ENCODE assay signal across 1 cellular context in the genomic region with DNA sequence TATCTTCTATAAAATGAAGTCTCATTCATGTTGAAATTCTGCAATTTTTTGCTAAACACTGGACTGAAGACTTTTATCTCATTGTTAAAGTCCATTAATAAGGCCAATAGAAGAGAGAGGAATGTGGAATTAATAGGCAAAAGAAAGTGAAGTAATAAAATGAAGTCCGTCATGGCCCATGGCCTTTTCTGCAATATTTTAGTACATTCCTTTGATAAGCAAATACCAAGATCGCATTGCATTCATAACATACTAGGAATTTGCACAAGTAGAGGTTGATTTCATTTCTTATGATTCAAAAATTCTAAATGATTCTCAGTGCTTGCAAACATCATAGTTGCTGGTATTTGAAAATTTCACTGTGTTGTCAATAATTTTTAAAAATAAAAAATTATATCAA.
TF ChIP-seq lines count a peak whose summit lies in the region.

No MANE protein-coding gene starts in this region.

TF ChIP-seq in HepG2, 621 proteins besides CTCF, POLR2A, EP300 and RAD21 (continued from another document):
- TF ChIP-seq, protein P1, sequence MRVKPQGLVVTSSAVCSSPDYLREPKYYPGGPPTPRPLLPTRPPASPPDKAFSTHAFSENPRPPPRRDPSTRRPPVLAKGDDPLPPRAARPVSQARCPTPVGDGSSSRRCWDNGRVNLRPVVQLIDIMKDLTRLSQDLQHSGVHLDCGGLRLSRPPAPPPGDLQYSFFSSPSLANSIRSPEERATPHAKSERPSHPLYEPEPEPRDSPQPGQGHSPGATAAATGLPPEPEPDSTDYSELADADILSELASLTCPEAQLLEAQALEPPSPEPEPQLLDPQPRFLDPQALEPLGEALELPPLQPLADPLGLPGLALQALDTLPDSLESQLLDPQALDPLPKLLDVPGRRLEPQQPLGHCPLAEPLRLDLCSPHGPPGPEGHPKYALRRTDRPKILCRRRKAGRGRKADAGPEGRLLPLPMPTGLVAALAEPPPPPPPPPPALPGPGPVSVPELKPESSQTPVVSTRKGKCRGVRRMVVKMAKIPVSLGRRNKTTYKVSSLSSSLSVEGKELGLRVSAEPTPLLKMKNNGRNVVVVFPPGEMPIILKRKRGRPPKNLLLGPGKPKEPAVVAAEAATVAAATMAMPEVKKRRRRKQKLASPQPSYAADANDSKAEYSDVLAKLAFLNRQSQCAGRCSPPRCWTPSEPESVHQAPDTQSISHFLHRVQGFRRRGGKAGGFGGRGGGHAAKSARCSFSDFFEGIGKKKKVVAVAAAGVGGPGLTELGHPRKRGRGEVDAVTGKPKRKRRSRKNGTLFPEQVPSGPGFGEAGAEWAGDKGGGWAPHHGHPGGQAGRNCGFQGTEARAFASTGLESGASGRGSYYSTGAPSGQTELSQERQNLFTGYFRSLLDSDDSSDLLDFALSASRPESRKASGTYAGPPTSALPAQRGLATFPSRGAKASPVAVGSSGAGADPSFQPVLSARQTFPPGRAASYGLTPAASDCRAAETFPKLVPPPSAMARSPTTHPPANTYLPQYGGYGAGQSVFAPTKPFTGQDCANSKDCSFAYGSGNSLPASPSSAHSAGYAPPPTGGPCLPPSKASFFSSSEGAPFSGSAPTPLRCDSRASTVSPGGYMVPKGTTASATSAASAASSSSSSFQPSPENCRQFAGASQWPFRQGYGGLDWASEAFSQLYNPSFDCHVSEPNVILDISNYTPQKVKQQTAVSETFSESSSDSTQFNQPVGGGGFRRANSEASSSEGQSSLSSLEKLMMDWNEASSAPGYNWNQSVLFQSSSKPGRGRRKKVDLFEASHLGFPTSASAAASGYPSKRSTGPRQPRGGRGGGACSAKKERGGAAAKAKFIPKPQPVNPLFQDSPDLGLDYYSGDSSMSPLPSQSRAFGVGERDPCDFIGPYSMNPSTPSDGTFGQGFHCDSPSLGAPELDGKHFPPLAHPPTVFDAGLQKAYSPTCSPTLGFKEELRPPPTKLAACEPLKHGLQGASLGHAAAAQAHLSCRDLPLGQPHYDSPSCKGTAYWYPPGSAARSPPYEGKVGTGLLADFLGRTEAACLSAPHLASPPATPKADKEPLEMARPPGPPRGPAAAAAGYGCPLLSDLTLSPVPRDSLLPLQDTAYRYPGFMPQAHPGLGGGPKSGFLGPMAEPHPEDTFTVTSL (CRISPR knock-in tag; IDR thresholded peaks at IDR 0.05; ENCODE audit: borderline replicate concordance) = no peak
- TF ChIP-seq MIXL1 (CRISPR knock-in tag; IDR thresholded peaks at IDR 0.05) (no peak), CC2D1A (CRISPR knock-in tag; IDR thresholded peaks at IDR 0.05) (no peak), POLR2AphosphoS2 (IDR thresholded peaks at IDR 0.05; ENCODE audit: low read depth, low read length) (no peak), CBX5 (CRISPR knock-in tag; IDR thresholded peaks at IDR 0.05; ENCODE audit: borderline replicate concordance) (no peak), TP53 (CRISPR knock-in tag; conservative IDR thresholded peaks at IDR 0.05) (no peak), NCOA5 (CRISPR knock-in tag; IDR thresholded peaks at IDR 0.05) (no peak), SKI (IDR thresholded peaks at IDR 0.05; ENCODE audit: partially characterized antibody) (no peak), ZIK1 (CRISPR knock-in tag; IDR thresholded peaks at IDR 0.05; ENCODE audit: borderline replicate concordance, low read depth) (no peak), ZNF850 (CRISPR knock-in tag; conservative IDR thresholded peaks at IDR 0.05) (no peak), HCFC1 (IDR thresholded peaks at IDR 0.05; ENCODE audit: low read depth, low read length) (no peak), AGO1 (IDR thresholded peaks at IDR 0.05; ENCODE audit: low read depth, low read length, poor library complexity, severe bottlenecking) (no peak), ZNF749 (CRISPR knock-in tag; IDR thresholded peaks at IDR 0.05; ENCODE audit: borderline replicate concordance) (no peak), SMAD1 (CRISPR knock-in tag; IDR thresholded peaks at IDR 0.05; ENCODE audit: borderline replicate concordance, low read depth) (no peak), ZNF546 (CRISPR knock-in tag; conservative IDR thresholded peaks at IDR 0.05) (no peak)
